In genomic region chr6:71383891-71384489, GRCh38 we compare ENCODE assay signal across 7 cellular contexts.
DNase-seq lines count a peak whose midpoint lies in the region; ATAC-seq, FAIRE-seq and TF ChIP-seq lines count a peak whose summit lies in the region.

No MANE protein-coding gene starts in this region.

- H3K79me2 ChIP-seq in KMS-11 (ENCODE audit: insufficient read depth, low read depth) = no peaks in the 10 kb centered on the region

- H3K9me3 ChIP-seq in WERI-Rb-1 (ENCODE audit: severe bottlenecking) (no peaks in the 10 kb centered on the region), kidney (ENCODE audit: control insufficient read depth in 1 of 2, low read length in 2 of 2) (no peaks in the 10 kb centered on the region), MG63 (no peaks in the 10 kb centered on the region)

- TF ChIP-seq CTCF in KMS-11 (conservative IDR thresholded peaks at IDR 0.05; ENCODE audit: low read depth, low read length) (peak; percentile 86), WERI-Rb-1 (IDR thresholded peaks at IDR 0.05; ENCODE audit: low read depth, low read length) (0 out of 2 replicates have a peak, but pooled peaks have one; percentile 12), kidney (IDR thresholded peaks at IDR 0.05; ENCODE audit: borderline replicate concordance, extremely low read depth, insufficient read depth) (peak; percentile 27)

- no peaks in the 10 kb centered on the region for H4K20me1 ChIP-seq in KMS-11 (ENCODE audit: insufficient read depth)

- no peak for ATAC-seq in HG02870 (IDR thresholded peaks at IDR 0.05; ENCODE audit: unreplicated experiment)

- H3K36me3 ChIP-seq in KMS-11 (ENCODE audit: insufficient read depth) (no peaks in the 10 kb centered on the region), WERI-Rb-1 (no peaks in the 10 kb centered on the region), kidney (ENCODE audit: control insufficient read depth in 1 of 2, insufficient read depth in 2 of 2, low read length in 2 of 2) (peaks cover 2 to 17% of the 10 kb centered on the region in 2 donors), MG63 (no peaks in the 10 kb centered on the region)

- H3K27ac ChIP-seq in KMS-11 (no peak overlapping the region), WERI-Rb-1 (no peak overlapping the region), kidney (ENCODE audit: low read depth in 2 of 2, low read length in 2 of 2) (peak overlapping the region in 1 of 2 donors; percentile 19)

- H3K4me2 ChIP-seq in KMS-11 = no peak overlapping the region

- no peak overlapping the region for H3K4me3 ChIP-seq in KMS-11 (IDR thresholded peaks at IDR 0.05; ENCODE audit: insufficient read depth, low read depth, low read length)
- H3K4me3 ChIP-seq in WERI-Rb-1 (ENCODE audit: low read depth, low read length) = no peak overlapping the region
- H3K4me3 ChIP-seq in kidney (ENCODE audit: low read length in 2 of 2) = no peak overlapping the region
- H3K4me3 ChIP-seq in MG63 = no peak overlapping the region

- H3K27me3 ChIP-seq in KMS-11 (ENCODE audit: insufficient read depth, low read depth) (no peaks in the 10 kb centered on the region), WERI-Rb-1 (ENCODE audit: insufficient read depth, low read depth, severe bottlenecking) (no peaks in the 10 kb centered on the region), MG63 (no peaks in the 10 kb centered on the region)

- no peak overlapping the region for H2AFZ ChIP-seq in KMS-11 (ENCODE audit: low read depth)

- intact Hi-C loops in kidney (cut with DNase I) = loop anchor here (10.0 kb wide), 1 partner anchor 121 kb away; no protein-coding TSS in a partner anchor

- H3K9ac ChIP-seq in KMS-11 = no peak overlapping the region
- peak overlapping the region in 1 of 2 donors; percentile 29 for H3K9ac ChIP-seq in kidney (ENCODE audit: low read length in 2 of 2)

- DNase-seq in ELR (ENCODE audit: low read depth) = peak; percentile 79
- no peak for DNase-seq in WERI-Rb-1
- DNase-seq in kidney = no peak
- DNase-seq in MG63 = no peak
- DNase-seq in HK-2 (ENCODE audit: unreplicated experiment) = no peak

- H3K4me1 ChIP-seq in KMS-11 (ENCODE audit: low read depth, poor library complexity, severe bottlenecking) (peaks cover 6% of the 10 kb centered on the region), kidney (ENCODE audit: control insufficient read depth in 1 of 2, insufficient read depth in 1 of 2, low read depth in 1 of 2, low read length in 2 of 2) (peaks cover 8 to 40% of the 10 kb centered on the region in 2 donors)

- FAIRE-seq in kidney (lab: Jason Lieb, UNC) = peak; percentile 77

Comparison
In these comparisons a context has a peak if more than half of its experiments do, and no peak if none do; other contexts are left out.
1. CTCF ChIP-seq: peak in every context shown above with its lines; median percentile 86 in KMS-11; 27 in kidney; 12 in WERI-Rb-1.